Comparison of ENCODE assay signal across 9 cellular contexts in genomic region chr13:110306340-110306959, GRCh38. TPM values are rescaled to one million over a fixed set of nuclear protein-coding genes. Genes with fewer than 3 reads are reported as not detected.
DNase-seq lines count a peak whose midpoint lies in the region; ATAC-seq and TF ChIP-seq lines count a peak whose summit lies in the region.
"Had no signal": no experiment of that assay in that cellular context is flagged by ENCODE, and none has a peak within 500 bp of the region (broad histone marks: within the 10 kb centered on the region; RNA-seq: fewer than 3 reads in every experiment).

No MANE protein-coding gene starts in this region.

- peak overlapping the region; percentile 59 to 80 (median 72) for H3K4me2 ChIP-seq in BLaER1 treated with 17β-estradiol and CSF1 and Interleukin-3, amounts not matched to agents 10 nM and 100 nM
- H3K4me2 ChIP-seq in parathyroid adenoma (ENCODE audit: low read length) = peak overlapping the region; percentile 80

- TF ChIP-seq CTCF in parathyroid adenoma (IDR thresholded peaks at IDR 0.05) (no peak), BE2C (IDR thresholded peaks at IDR 0.05; ENCODE audit: low read depth, low read length) (no peak)

- H3K27ac ChIP-seq in BLaER1 treated with 17β-estradiol and CSF1 and Interleukin-3, amounts not matched to agents 10 nM and 100 nM = no peak overlapping the region
- peak overlapping the region; percentile 85 for H3K27ac ChIP-seq in adipose tissue (ENCODE audit: low read depth, low read length)
- peak overlapping the region; percentile 60 for H3K27ac ChIP-seq in parathyroid adenoma

- intact Hi-C loops in left cardiac atrium (cut with DNase I) = loop anchor here (5.0 kb wide), 5 partner anchors 36 to 111 kb away; no protein-coding TSS in a partner anchor

- peak overlapping the region; percentile 38 for H2AFZ ChIP-seq in parathyroid adenoma

- peak; percentile 15 to 16 for ATAC-seq in left cardiac atrium
- ATAC-seq: activated CD8-positive, alpha-beta T cell treated with anti-CD3 and anti-CD28 coated beads for 36 hours had no signal

- no peaks in the 10 kb centered on the region for H3K36me3 ChIP-seq in BLaER1 treated with 17β-estradiol and CSF1 and Interleukin-3, amounts not matched to agents 10 nM and 100 nM
- H3K36me3 ChIP-seq in parathyroid adenoma (ENCODE audit: control insufficient read depth, insufficient read depth, low read length) = no peaks in the 10 kb centered on the region
- no peaks in the 10 kb centered on the region for H3K36me3 ChIP-seq in BE2C

- H4K20me1 ChIP-seq in BLaER1 treated with 17β-estradiol and CSF1 and Interleukin-3, amounts not matched to agents 10 nM and 100 nM = peaks cover 0 to 26% (median 0%) of the 10 kb centered on the region in 11 experiments; a peak in 8 of 22 replicates

- no peaks in the 10 kb centered on the region for H3K79me2 ChIP-seq in parathyroid adenoma

- H3K9ac ChIP-seq in BLaER1 treated with 17β-estradiol and CSF1 and Interleukin-3, amounts not matched to agents 10 nM and 100 nM = no peak overlapping the region
- H3K9ac ChIP-seq in parathyroid adenoma = no peak overlapping the region

- H3K4me1 ChIP-seq in BLaER1 treated with 17β-estradiol and CSF1 and Interleukin-3, amounts not matched to agents 10 nM and 100 nM = peaks cover 24 to 49% (median 30%) of the 10 kb centered on the region in 10 experiments
- no peaks in the 10 kb centered on the region for H3K4me1 ChIP-seq in parathyroid adenoma
- H3K4me1 ChIP-seq in BE2C = no peaks in the 10 kb centered on the region

- 3 to 4% (median 3%) methylated on average over 53 of the region's 53 CpGs for WGBS in adipose tissue, 3 donors

- no peak for DNase-seq in left cardiac atrium
- no peak for DNase-seq in cerebellar nuclear complex (lab: John Stamatoyannopoulos, UW)
- DNase-seq in SW480 (ENCODE audit: low spot score) = no peak
- no peak for DNase-seq in stimulated activated CD4-positive, alpha-beta T cell treated with anti-CD3 and anti-CD28 coated beads, Interleukin-2, amount 100 ng/mL, for 24 hours
- no peak for DNase-seq in BE2C
- DNase-seq: activated CD8-positive, alpha-beta T cell treated with anti-CD3 and anti-CD28 coated beads for 36 hours had no signal

- peaks cover 12 to 22% (median 18%) of the 10 kb centered on the region in 11 experiments; a peak in 18 of 22 replicates for H3K9me3 ChIP-seq in BLaER1 treated with 17β-estradiol and CSF1 and Interleukin-3, amounts not matched to agents 10 nM and 100 nM (replicated peaks in 1 of 11)
- H3K9me3 ChIP-seq in parathyroid adenoma (ENCODE audit: control insufficient read depth, low read length) (no peaks in the 10 kb centered on the region), BE2C (no peaks in the 10 kb centered on the region)

- peak overlapping the region in 9 of 10 experiments; percentile 18 to 45 (median 36); a peak in 14 of 20 replicates for H3K4me3 ChIP-seq in BLaER1 treated with 17β-estradiol and CSF1 and Interleukin-3, amounts not matched to agents 10 nM and 100 nM
- H3K4me3 ChIP-seq in parathyroid adenoma (ENCODE audit: low read depth, low read length) = peak overlapping the region; percentile 49
- H3K4me3 ChIP-seq in BE2C (ENCODE audit: low read depth, low read length) = no peak overlapping the region

- H3K27me3 ChIP-seq in BLaER1 treated with 17β-estradiol and CSF1 and Interleukin-3, amounts not matched to agents 10 nM and 100 nM = peaks cover 79 to 99% (median 88%) of the 10 kb centered on the region in 11 experiments
- H3K27me3 ChIP-seq in parathyroid adenoma (ENCODE audit: control insufficient read depth, insufficient read depth, low read length) = peaks cover 2% of the 10 kb centered on the region
- H3K27me3 ChIP-seq in BE2C = peaks cover 98% of the 10 kb centered on the region

RNA-seq across cellular contexts. Expression of gene COL4A1, which starts 0.5 kb away (rescaled TPM):
- polyA plus RNA-seq in adipose tissue = 100 to 1,000 TPM; 103 to 773 (median 225) TPM
- 100 to 1,000 TPM; 210 to 456 TPM for total RNA-seq in left cardiac atrium
- polyA plus RNA-seq in BE2C (2012; ENCODE audit: insufficient read depth, insufficient read length, low read depth) = 4.1 TPM
- total RNA-seq: activated CD8-positive, alpha-beta T cell treated with anti-CD3 and anti-CD28 coated beads for 36 hours had no signal

RNA-seq across cellular contexts. Expression of gene COL4A2, which starts 0.6 kb away (rescaled TPM):
- 100 to 1,000 TPM in 2 of 3 donors, 10 to 100 TPM in 1; 93.5 to 632 (median 260) TPM for polyA plus RNA-seq in adipose tissue
- 100 to 1,000 TPM; 176 to 384 TPM for total RNA-seq in left cardiac atrium
- polyA plus RNA-seq in BE2C (2012; ENCODE audit: insufficient read depth, insufficient read length, low read depth) = 11.5 TPM
- total RNA-seq: activated CD8-positive, alpha-beta T cell treated with anti-CD3 and anti-CD28 coated beads for 36 hours had no signal

Comparison
In these comparisons a context has a peak if more than half of its experiments do, and no peak if none do; other contexts are left out.
1. H3K27ac ChIP-seq: peak in adipose tissue (single experiment) and parathyroid adenoma (single experiment); none in BLaER1 treated with 17β-estradiol and CSF1 and Interleukin-3, amounts not matched to agents 10 nM and 100 nM (0 of 11).